Comparison of ENCODE assay signal across 15 cellular contexts in the genomic region with DNA sequence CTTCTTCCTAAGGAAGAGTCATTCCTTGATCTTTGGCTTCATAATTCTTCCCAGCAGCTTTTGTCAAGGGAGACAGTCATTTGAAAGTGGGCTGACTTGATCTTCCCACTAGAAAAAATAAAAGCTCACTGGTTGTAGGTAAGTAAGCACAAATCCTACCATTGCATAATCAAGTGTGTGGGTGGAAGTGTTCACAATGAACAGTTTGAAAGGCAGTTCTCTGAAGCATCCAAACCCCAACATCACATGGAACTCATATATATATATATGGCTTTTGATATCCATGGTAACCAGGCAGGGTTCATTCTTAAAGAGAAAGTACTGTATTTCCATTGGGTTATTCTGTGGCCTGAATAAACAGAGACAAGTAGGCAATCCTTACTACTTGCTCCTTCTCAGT. TPM values are rescaled to one million over a fixed set of nuclear protein-coding genes. Genes with fewer than 3 reads are reported as not detected.
A peak's percentile ranks its signal among the peaks of the same experiment; 100 is the strongest.
DNase-seq lines count a peak whose midpoint lies in the region; ATAC-seq and TF ChIP-seq lines count a peak whose summit lies in the region.
"Had no signal": no experiment of that assay in that cellular context is flagged by ENCODE, and none has a peak within 500 bp of the region (broad histone marks: within the 10 kb centered on the region; RNA-seq: fewer than 3 reads in every experiment).

No MANE protein-coding gene starts in this region.

- peak; percentile 34 for DNase-seq in GM13977 (ENCODE audit: low spot score)
- peak; percentile 26 for DNase-seq in RWPE1 (ENCODE audit: low spot score)
- peak; percentile 49 to 66 for DNase-seq in fibroblast of lung (ENCODE audit: low read depth in 2 of 2)
- DNase-seq in skeletal muscle cell (ENCODE audit: low read depth): peak; percentile 76
- DNase-seq in SHP77 treated with DMSO at 0.1 percent for 48 hours (lab: John Stamatoyannopoulos, UW): no peak
- no peak for DNase-seq in CD8-positive, alpha-beta memory T cell
- DNase-seq: activated CD4-positive, alpha-beta T cell treated with anti-CD3 and anti-CD28 coated beads for 4 hours; activated T-cell treated with anti-CD3 and anti-CD28 coated beads for 4 hours; amniotic stem cell; CD4-positive, alpha-beta memory T cell had no signal

- H3K27me3 ChIP-seq in fibroblast of lung (ENCODE audit: control insufficient read depth, insufficient read depth, low read length): no peaks in the 10 kb centered on the region
- H3K27me3 ChIP-seq in CD8-positive, alpha-beta memory T cell (ENCODE audit: insufficient read depth, low read length, poor library complexity, severe bottlenecking): no peaks in the 10 kb centered on the region
- H3K27me3 ChIP-seq: foreskin keratinocyte had no signal

- H3K36me3 ChIP-seq in fibroblast of lung (ENCODE audit: control insufficient read depth, insufficient read depth, low read length): no peaks in the 10 kb centered on the region
- peaks cover 11% of the 10 kb centered on the region for H3K36me3 ChIP-seq in CD8-positive, alpha-beta memory T cell (ENCODE audit: insufficient read depth, low read length)

- H3K4me3 ChIP-seq in fibroblast of lung (replicated peaks in 1 of 4; ENCODE audit: control extremely low read depth in 1 of 4, insufficient read depth in 1 of 4, low read depth in 3 of 4, low read length in 4 of 4): no peak overlapping the region
- no peak overlapping the region for H3K4me3 ChIP-seq in skeletal muscle cell (ENCODE audit: low read depth, low read length)
- H3K4me3 ChIP-seq in CD8-positive, alpha-beta memory T cell (ENCODE audit: low read length): no peak overlapping the region

- no peak for ATAC-seq in GM18907 (IDR thresholded peaks at IDR 0.05; ENCODE audit: unreplicated experiment)
- ATAC-seq in HG03460 (IDR thresholded peaks at IDR 0.05; ENCODE audit: unreplicated experiment): no peak
- ATAC-seq: foreskin keratinocyte had no signal

- H3K27ac ChIP-seq in RWPE1 (no peak overlapping the region), fibroblast of lung (ENCODE audit: insufficient read depth, low read length) (no peak overlapping the region)
- no peak overlapping the region for H3K27ac ChIP-seq in CD8-positive, alpha-beta memory T cell (ENCODE audit: low read depth, low read length)
- H3K27ac ChIP-seq: foreskin keratinocyte had no signal

- in situ Hi-C loops in GM13977 (cut with MboI; ENCODE audit: low pct_unique_long_range_greater_than_20kb, low sequenced_read_pairs, unreplicated experiment): loop anchor here (10.0 kb wide), 1 partner anchor 110 kb away; no protein-coding TSS in a partner anchor

- peak overlapping the region in 1 of 8 donors; percentile 43 for H3K27ac Mint-ChIP-seq in CD8-positive, alpha-beta memory T cell
- H3K27ac Mint-ChIP-seq: dendritic cell treated with granulocyte-macrophage colony-stimulating factor and Interleukin-4, amounts not matched to agents 40 ng/mL and 50 ng/mL, for 4 days; stimulated activated naive CD8-positive, alpha-beta T cell treated with anti-CD3 and anti-CD28 coated beads, Interleukin-15, Interleukin-2, amounts not matched to agents 100 ng/mL and 50 ng/mL, for 24 hours had no signal

- no peaks in the 10 kb centered on the region for H3K79me2 ChIP-seq in fibroblast of lung (ENCODE audit: control insufficient read depth, insufficient read depth, low read length)

- H3K9me3 ChIP-seq in fibroblast of lung (ENCODE audit: control insufficient read depth, insufficient read depth, low read depth, low read length): no peaks in the 10 kb centered on the region
- no peaks in the 10 kb centered on the region for H3K9me3 ChIP-seq in CD8-positive, alpha-beta memory T cell (ENCODE audit: low read length)

- H2AFZ ChIP-seq in fibroblast of lung (ENCODE audit: low read length): no peak overlapping the region

- CTCF ChIA-PET in RWPE1 (lab: Yijun Ruan, JAX): interaction anchor here (0.9 to 1.9 kb wide), 3 partner anchors 69 to 163 kb away, joined by 3 to 8 read pairs (median 5); no protein-coding TSS in a partner anchor
- CTCF ChIA-PET in CD8-positive, alpha-beta memory T cell (lab: Charles Lee): interaction anchor here (1.3 to 1.7 kb wide), 3 partner anchors 10 to 164 kb away, joined by 3 to 5 read pairs (median 3); no protein-coding TSS in a partner anchor

- no peak overlapping the region for H3K4me2 ChIP-seq in fibroblast of lung (ENCODE audit: extremely low read depth, insufficient read depth, low read length)

- TF ChIP-seq CTCF in GM13977 (IDR thresholded peaks at IDR 0.05; ENCODE audit: extremely low read depth, insufficient read depth, missing control alignments) (no peak), RWPE1 (conservative IDR thresholded peaks at IDR 0.05; ENCODE audit: low read depth) (no peak), fibroblast of lung (conservative IDR thresholded peaks at IDR 0.05 in 1 of 2, IDR thresholded peaks at IDR 0.05 in 1 of 2; ENCODE audit: low read depth in 1 of 2, low read length in 2 of 2) (no peak)

- no peaks in the 10 kb centered on the region for H4K20me1 ChIP-seq in fibroblast of lung (ENCODE audit: control insufficient read depth, extremely low read depth, insufficient read depth, low read length)

- H3K9me3 Mint-ChIP-seq in CD8-positive, alpha-beta memory T cell: no peaks in the 10 kb centered on the region
- H3K9me3 Mint-ChIP-seq: CD4-positive, alpha-beta memory T cell; dendritic cell treated with granulocyte-macrophage colony-stimulating factor and Interleukin-4, amounts not matched to agents 40 ng/mL and 50 ng/mL, for 4 days; stimulated activated naive CD8-positive, alpha-beta T cell treated with anti-CD3 and anti-CD28 coated beads, Interleukin-15, Interleukin-2, amounts not matched to agents 100 ng/mL and 50 ng/mL, for 24 hours had no signal

- no peak overlapping the region for H3K4me3 Mint-ChIP-seq in CD8-positive, alpha-beta memory T cell
- H3K4me3 Mint-ChIP-seq: CD4-positive, alpha-beta memory T cell; dendritic cell treated with granulocyte-macrophage colony-stimulating factor and Interleukin-4, amounts not matched to agents 40 ng/mL and 50 ng/mL, for 4 days; stimulated activated naive CD8-positive, alpha-beta T cell treated with anti-CD3 and anti-CD28 coated beads, Interleukin-15, Interleukin-2, amounts not matched to agents 100 ng/mL and 50 ng/mL, for 24 hours had no signal

- H3K4me1 Mint-ChIP-seq in CD8-positive, alpha-beta memory T cell: peaks cover 14 to 18% (median 15%) of the 10 kb centered on the region in 3 donors

- no peaks in the 10 kb centered on the region for H3K27me3 Mint-ChIP-seq in CD8-positive, alpha-beta memory T cell
- H3K27me3 Mint-ChIP-seq: CD4-positive, alpha-beta memory T cell; dendritic cell treated with granulocyte-macrophage colony-stimulating factor and Interleukin-4, amounts not matched to agents 40 ng/mL and 50 ng/mL, for 4 days; stimulated activated naive CD8-positive, alpha-beta T cell treated with anti-CD3 and anti-CD28 coated beads, Interleukin-15, Interleukin-2, amounts not matched to agents 100 ng/mL and 50 ng/mL, for 24 hours had no signal

- peaks cover 2% of the 10 kb centered on the region for H3K4me1 ChIP-seq in fibroblast of lung (ENCODE audit: control insufficient read depth, extremely low read depth, insufficient read depth, low read length)
- no peaks in the 10 kb centered on the region for H3K4me1 ChIP-seq in CD8-positive, alpha-beta memory T cell (ENCODE audit: insufficient read depth, low read length)

- no peak overlapping the region for H3K9ac ChIP-seq in fibroblast of lung (ENCODE audit: insufficient read depth, low read length)

- H3K36me3 Mint-ChIP-seq in CD8-positive, alpha-beta memory T cell: peaks cover 15 to 74% (median 28%) of the 10 kb centered on the region in 3 donors

- POLR2A ChIA-PET in RWPE1 (lab: Yijun Ruan, JAX; ENCODE audit: low non-redundant PET): interaction anchor here (0.5 to 0.6 kb wide), 2 partner anchors 48 to 168 kb away, joined by 5 read pairs; no protein-coding TSS in a partner anchor
- POLR2A ChIA-PET in CD8-positive, alpha-beta memory T cell (lab: Charles Lee): no interaction called here

RNA-seq across cellular contexts. Expression of gene ARMH3, which starts 51.6 kb away (rescaled TPM):
- total RNA-seq in fibroblast of lung: 8.5 and 14.5 TPM in 2 replicates
- 16.4 and 20.5 TPM in 2 replicates for polyA plus RNA-seq in fibroblast of lung
- polyA plus RNA-seq in fibroblast of lung (2012): 14.1 and 19.3 TPM in 2 replicates
- 18.0 and 19.3 TPM in 2 replicates for polyA minus RNA-seq in fibroblast of lung (ENCODE audit: low replicate concordance)
- total RNA-seq in CD8-positive, alpha-beta memory T cell: 10 to 100 TPM; 23.1 to 25.7 TPM
- 25.1 TPM for polyA plus RNA-seq in CD8-positive, alpha-beta memory T cell

Comparison
In these comparisons a context has a peak if more than half of its experiments do, and no peak if none do; other contexts are left out.
1. DNase-seq: peak in GM13977 (single experiment), RWPE1 (single experiment), fibroblast of lung (2 of 2) and skeletal muscle cell (single experiment); none in SHP77 treated with DMSO at 0.1 percent for 48 hours (single experiment) and CD8-positive, alpha-beta memory T cell (0 of 5).